In the genomic region with DNA sequence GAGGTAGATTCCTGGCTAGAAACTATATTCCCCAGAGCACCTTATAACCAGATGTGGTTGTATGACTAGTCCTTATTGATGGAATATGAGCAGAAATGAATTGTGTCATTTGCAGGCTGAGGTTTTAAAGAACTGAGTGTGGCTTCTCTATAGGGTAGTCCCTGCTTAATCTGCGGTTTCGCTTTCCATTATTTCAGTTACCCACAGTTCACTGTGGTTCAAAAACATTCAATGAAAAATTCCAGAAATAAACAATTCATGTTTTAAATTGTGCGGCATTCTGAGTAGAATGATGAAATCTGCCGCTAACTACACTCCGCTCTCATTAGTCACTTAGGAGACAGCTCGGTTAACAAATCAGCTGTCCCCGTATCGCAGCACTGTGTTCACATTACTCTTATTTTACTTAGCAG, we compare ENCODE assay signal across 16 cellular contexts.
DNase-seq lines count a peak whose midpoint lies in the region; ATAC-seq and TF ChIP-seq lines count a peak whose summit lies in the region.
"Had no signal": no experiment of that assay in that cellular context is flagged by ENCODE, and none has a peak within 500 bp of the region (broad histone marks: within the 10 kb centered on the region; RNA-seq: fewer than 3 reads in every experiment).

No MANE protein-coding gene starts in this region.

- DNase-seq in activated naive CD4-positive, alpha-beta T cell treated with anti-CD3 and anti-CD28 coated beads for 36 hours: peak; percentile 52
- no peak for DNase-seq in activated naive CD4-positive, alpha-beta T cell treated with anti-CD3 and anti-CD28 coated beads, Interleukin-2, amount 50 U/mL, for 16 hours
- DNase-seq in RPMI8226: peak; percentile 53
- peak; percentile 91 for DNase-seq in choroid plexus epithelial cell (ENCODE audit: low read depth)
- no peak for DNase-seq in thoracic aorta (ENCODE audit: low spot score)
- no peak for DNase-seq in HPDE6-E6E7 (ENCODE audit: extremely low spot score)
- DNase-seq in middle frontal gyrus (ENCODE audit: extremely low spot score, low spot score): no peak
- no peak for DNase-seq in SW 1271 (lab: John Stamatoyannopoulos, UW)
- DNase-seq: DMS53; effector CD8-positive, alpha-beta T cell; islet precursor cell; pancreas; tibial artery had no signal

- TF ChIP-seq CTCF in choroid plexus epithelial cell (conservative IDR thresholded peaks at IDR 0.05; ENCODE audit: low read depth, low read length) (no peak), thoracic aorta (IDR thresholded peaks at IDR 0.05) (no peak)

- no peak overlapping the region for H3K27ac Mint-ChIP-seq in activated naive CD4-positive, alpha-beta T cell treated with anti-CD3 and anti-CD28 coated beads for 36 hours
- H3K27ac Mint-ChIP-seq: WTC11 had no signal

- peaks cover 6 to 32% of the 10 kb centered on the region in 2 donors for H3K4me1 ChIP-seq in thoracic aorta (ENCODE audit: control insufficient read depth in 1 of 2, low read depth in 2 of 2)
- H3K4me1 ChIP-seq: breast epithelium had no signal

- no peaks in the 10 kb centered on the region for H3K27me3 Mint-ChIP-seq in activated naive CD4-positive, alpha-beta T cell treated with anti-CD3 and anti-CD28 coated beads for 36 hours (ENCODE audit: low read depth)

- no peak overlapping the region for H3K4me3 Mint-ChIP-seq in activated naive CD4-positive, alpha-beta T cell treated with anti-CD3 and anti-CD28 coated beads for 36 hours
- H3K4me3 Mint-ChIP-seq: WTC11 had no signal

- CTCF ChIA-PET in activated naive CD4-positive, alpha-beta T cell treated with anti-CD3 and anti-CD28 coated beads for 36 hours (lab: Charles Lee): interaction anchor here (0.6 to 0.9 kb wide), 2 partner anchors 164 to 188 kb away, joined by 3 read pairs; no protein-coding TSS in a partner anchor

- no peak for ATAC-seq in thoracic aorta (ENCODE audit: insufficient number of reproducible peaks, low FRiP score, low read depth)
- ATAC-seq: WTC11 had no signal

- H3K27me3 ChIP-seq in thoracic aorta (replicated peaks; ENCODE audit: insufficient read depth): no peaks in the 10 kb centered on the region
- H3K27me3 ChIP-seq: breast epithelium, pancreas had no signal

- H3K9me3 Mint-ChIP-seq in activated naive CD4-positive, alpha-beta T cell treated with anti-CD3 and anti-CD28 coated beads for 36 hours: no peaks in the 10 kb centered on the region

- intact Hi-C loops in activated naive CD4-positive, alpha-beta T cell treated with anti-CD3 and anti-CD28 coated beads for 36 hours (cut with micrococcal nuclease): no loop called here

- H3K9me3 ChIP-seq in thoracic aorta: no peaks in the 10 kb centered on the region
- H3K9me3 ChIP-seq: breast epithelium, pancreas, tibial artery had no signal

- no peaks in the 10 kb centered on the region for H3K36me3 Mint-ChIP-seq in activated naive CD4-positive, alpha-beta T cell treated with anti-CD3 and anti-CD28 coated beads for 36 hours (ENCODE audit: low read depth)
- H3K36me3 Mint-ChIP-seq: WTC11 had no signal

- H3K4me1 Mint-ChIP-seq in activated naive CD4-positive, alpha-beta T cell treated with anti-CD3 and anti-CD28 coated beads for 36 hours (ENCODE audit: low read depth): peaks cover 72% of the 10 kb centered on the region
- H3K4me1 Mint-ChIP-seq: WTC11 had no signal

- no peak overlapping the region for H3K27ac ChIP-seq in thoracic aorta
- H3K27ac ChIP-seq: breast epithelium, pancreas, SK-N-MC, tibial artery had no signal

- H3K36me3 ChIP-seq in thoracic aorta: no peaks in the 10 kb centered on the region
- H3K36me3 ChIP-seq: breast epithelium, pancreas, tibial artery had no signal

- H3K4me3 ChIP-seq in choroid plexus epithelial cell (ENCODE audit: low read depth, low read length) (peak overlapping the region; percentile 6), thoracic aorta (peak overlapping the region; percentile 10)
- H3K4me3 ChIP-seq: breast epithelium, pancreas, SK-N-MC, tibial artery had no signal

Comparison
In these comparisons a context has a peak if more than half of its experiments do, and no peak if none do; other contexts are left out.
1. DNase-seq: peak in activated naive CD4-positive, alpha-beta T cell treated with anti-CD3 and anti-CD28 coated beads for 36 hours (single experiment), RPMI8226 (single experiment) and choroid plexus epithelial cell (single experiment); none in activated naive CD4-positive, alpha-beta T cell treated with anti-CD3 and anti-CD28 coated beads, Interleukin-2, amount 50 U/mL, for 16 hours (single experiment), thoracic aorta (single experiment), HPDE6-E6E7 (single experiment), middle frontal gyrus (single experiment) and SW 1271 (0 of 2).